Comparison of ENCODE assay signal across 14 cellular contexts in genomic region chr21:44078411-44078981, GRCh38. TPM values are rescaled to one million over a fixed set of nuclear protein-coding genes. Genes with fewer than 3 reads are reported as not detected.
DNase-seq lines count a peak whose midpoint lies in the region; ATAC-seq and TF ChIP-seq lines count a peak whose summit lies in the region.
"Had no signal": no experiment of that assay in that cellular context is flagged by ENCODE, and none has a peak within 500 bp of the region (broad histone marks: within the 10 kb centered on the region; RNA-seq: fewer than 3 reads in every experiment).

No MANE protein-coding gene starts in this region.

- H3K4me1 Mint-ChIP-seq in activated CD4-positive, alpha-beta T cell treated with anti-CD3 and anti-CD28 coated beads for 36 hours: peaks cover 53% of the 10 kb centered on the region
- H3K4me1 Mint-ChIP-seq in activated naive CD8-positive, alpha-beta T cell (ENCODE audit: low read depth): peaks cover 71% of the 10 kb centered on the region
- H3K4me1 Mint-ChIP-seq in natural killer cell treated with Interleukin-12 subunit alpha and Interleukin-12 subunit beta and Interleukin-15 and Interleukin-18, amount 100 ng/mL, for 72 hours (ENCODE audit: low read depth in 2 of 2): peaks cover 55 to 65% of the 10 kb centered on the region in 2 donors

- no peak for DNase-seq in activated CD4-positive, alpha-beta T cell treated with anti-CD3 and anti-CD28 coated beads for 36 hours
- no peak for DNase-seq in activated CD4-positive, alpha-beta T cell treated with anti-CD3 and anti-CD28 coated beads, Interleukin-2, amount 50 U/mL, for 48 hours
- peak; percentile 68 for DNase-seq in H7
- DNase-seq in natural killer cell treated with Interleukin-12 subunit alpha and Interleukin-12 subunit beta and Interleukin-15 and Interleukin-18, amount 100 ng/mL, for 72 hours (ENCODE audit: low spot score): peak; percentile 49
- DNase-seq in SK-N-SH: no peak
- DNase-seq in NCI-H1092 treated with DMSO at 0.1 percent for 48 hours (lab: John Stamatoyannopoulos, UW): no peak
- DNase-seq: amygdala, NCI-H1930, NCI-H524 treated with DMSO at 0.1 percent for 48 hours, testis had no signal

- no peak for TF ChIP-seq EP300 in SK-N-SH (IDR thresholded peaks at IDR 0.05; ENCODE audit: borderline replicate concordance in 1 of 2, low read depth in 1 of 2, low read length in 1 of 2)

- H3K27ac Mint-ChIP-seq in activated CD4-positive, alpha-beta T cell treated with anti-CD3 and anti-CD28 coated beads for 36 hours: peak overlapping the region; percentile 64
- peak overlapping the region; percentile 61 for H3K27ac Mint-ChIP-seq in activated naive CD8-positive, alpha-beta T cell
- H3K27ac Mint-ChIP-seq in natural killer cell treated with Interleukin-12 subunit alpha and Interleukin-12 subunit beta and Interleukin-15 and Interleukin-18, amount 100 ng/mL, for 72 hours: peak overlapping the region; percentile 94 to 95

- H3K27me3 ChIP-seq in H7 (ENCODE audit: control insufficient read depth, insufficient read depth, low read length): no peaks in the 10 kb centered on the region
- no peaks in the 10 kb centered on the region for H3K27me3 ChIP-seq in SK-N-SH (ENCODE audit: insufficient read depth)
- H3K27me3 ChIP-seq: right atrium auricular region, SJSA1, testis had no signal

- no peak overlapping the region for H3K4me2 ChIP-seq in SK-N-SH

- 98% methylated on average over 5 of the region's 5 CpGs for WGBS in SK-N-SH (ENCODE audit: low lambda C conversion rate)

- H3K4me3 ChIP-seq in H7 (ENCODE audit: insufficient read depth, low read depth, low read length) (no peak overlapping the region), SK-N-SH (ENCODE audit: low read depth in 2 of 2, low read length in 1 of 2) (no peak overlapping the region)
- H3K4me3 ChIP-seq: right atrium auricular region, SJSA1, testis had no signal

- H3K4me1 ChIP-seq in SK-N-SH (ENCODE audit: control insufficient read depth in 1 of 2, insufficient read depth in 2 of 2, low read depth in 1 of 2, low read length in 1 of 2): no peaks in the 10 kb centered on the region

- intact Hi-C loops in activated CD4-positive, alpha-beta T cell treated with anti-CD3 and anti-CD28 coated beads for 36 hours (cut with DNase I, micrococcal nuclease): no loop called here

- POLR2A ChIA-PET in activated CD4-positive, alpha-beta T cell treated with anti-CD3 and anti-CD28 coated beads for 36 hours (lab: Charles Lee): interaction anchor here (0.8 kb wide), 1 partner anchor 20 kb away, joined by 4 read pairs; no protein-coding TSS in a partner anchor
- POLR2A ChIA-PET in SK-N-SH (lab: Yijun Ruan, JAX): no interaction called here

- TF ChIP-seq CTCF in SK-N-SH (IDR thresholded peaks at IDR 0.05): no peak

- H4K20me1 ChIP-seq in SK-N-SH (ENCODE audit: insufficient read depth): no peaks in the 10 kb centered on the region

- no peaks in the 10 kb centered on the region for H3K9me3 Mint-ChIP-seq in activated CD4-positive, alpha-beta T cell treated with anti-CD3 and anti-CD28 coated beads for 36 hours (ENCODE audit: low read depth)
- no peaks in the 10 kb centered on the region for H3K9me3 Mint-ChIP-seq in activated naive CD8-positive, alpha-beta T cell (ENCODE audit: low read depth)
- no peaks in the 10 kb centered on the region for H3K9me3 Mint-ChIP-seq in natural killer cell treated with Interleukin-12 subunit alpha and Interleukin-12 subunit beta and Interleukin-15 and Interleukin-18, amount 100 ng/mL, for 72 hours

- no peak overlapping the region for H3K4me3 Mint-ChIP-seq in activated CD4-positive, alpha-beta T cell treated with anti-CD3 and anti-CD28 coated beads for 36 hours
- H3K4me3 Mint-ChIP-seq in activated naive CD8-positive, alpha-beta T cell: peak overlapping the region; percentile 35
- H3K4me3 Mint-ChIP-seq in natural killer cell treated with Interleukin-12 subunit alpha and Interleukin-12 subunit beta and Interleukin-15 and Interleukin-18, amount 100 ng/mL, for 72 hours: peak overlapping the region; percentile 38

- ATAC-seq in activated CD4-positive, alpha-beta T cell treated with anti-CD3 and anti-CD28 coated beads for 36 hours: peak; percentile 22
- ATAC-seq in natural killer cell treated with Interleukin-12 subunit alpha and Interleukin-12 subunit beta and Interleukin-15 and Interleukin-18, amount 100 ng/mL, for 72 hours: no peak
- no peak for ATAC-seq in GM19455 (IDR thresholded peaks at IDR 0.05; ENCODE audit: unreplicated experiment)

- H3K27me3 Mint-ChIP-seq in activated CD4-positive, alpha-beta T cell treated with anti-CD3 and anti-CD28 coated beads for 36 hours: no peaks in the 10 kb centered on the region
- no peaks in the 10 kb centered on the region for H3K27me3 Mint-ChIP-seq in activated naive CD8-positive, alpha-beta T cell
- H3K27me3 Mint-ChIP-seq in natural killer cell treated with Interleukin-12 subunit alpha and Interleukin-12 subunit beta and Interleukin-15 and Interleukin-18, amount 100 ng/mL, for 72 hours: no peaks in the 10 kb centered on the region

- peaks cover 3% of the 10 kb centered on the region for H3F3A ChIP-seq in SK-N-SH (replicated peaks; ENCODE audit: insufficient read depth)

- no peak overlapping the region for H3K9ac ChIP-seq in SK-N-SH

- CTCF ChIA-PET in activated CD4-positive, alpha-beta T cell treated with anti-CD3 and anti-CD28 coated beads for 36 hours (lab: Charles Lee): interaction anchor here (0.6 to 0.7 kb wide), 3 partner anchors 13 to 103 kb away, joined by 3 to 5 read pairs (median 4); no protein-coding TSS in a partner anchor
- CTCF ChIA-PET in SK-N-SH (lab: Yijun Ruan, JAX): interaction anchor here (0.6 kb wide), 1 partner anchor 10 kb away, joined by 3 read pairs; no protein-coding TSS in a partner anchor

- H3K36me3 ChIP-seq in H7 (replicated peaks; ENCODE audit: control insufficient read depth, insufficient read depth, low read length): peaks cover 29% of the 10 kb centered on the region
- H3K36me3 ChIP-seq in SK-N-SH (replicated peaks in 1 of 2; ENCODE audit: control insufficient read depth in 1 of 2, insufficient read depth in 2 of 2, low read length in 1 of 2): peaks cover 59 to 77% of the 10 kb centered on the region in 2 experiments

- H2AFZ ChIP-seq in SK-N-SH (ENCODE audit: low read depth): no peak overlapping the region

- H3K79me2 ChIP-seq in SK-N-SH (ENCODE audit: insufficient read depth): no peaks in the 10 kb centered on the region

- no peak for TF ChIP-seq RAD21 in SK-N-SH (IDR thresholded peaks at IDR 0.05; ENCODE audit: low read length)

- no peak overlapping the region for H3K27ac ChIP-seq in SK-N-SH (ENCODE audit: low read depth in 2 of 2, low read length in 1 of 2)
- H3K27ac ChIP-seq: right atrium auricular region, SJSA1, testis had no signal

- no peaks in the 10 kb centered on the region for H3K9me2 ChIP-seq in SK-N-SH

- H3K9me3 ChIP-seq in SK-N-SH: no peaks in the 10 kb centered on the region
- H3K9me3 ChIP-seq: right atrium auricular region, SJSA1, testis had no signal

- peaks cover 60% of the 10 kb centered on the region for H3K36me3 Mint-ChIP-seq in activated CD4-positive, alpha-beta T cell treated with anti-CD3 and anti-CD28 coated beads for 36 hours (ENCODE audit: low read depth)
- peaks cover 26% of the 10 kb centered on the region for H3K36me3 Mint-ChIP-seq in activated naive CD8-positive, alpha-beta T cell
- peaks cover 48% of the 10 kb centered on the region for H3K36me3 Mint-ChIP-seq in natural killer cell treated with Interleukin-12 subunit alpha and Interleukin-12 subunit beta and Interleukin-15 and Interleukin-18, amount 100 ng/mL, for 72 hours

TF ChIP-seq in SK-N-SH, 30 proteins besides CTCF, POLR2A, EP300 and RAD21:
- no peak for TF ChIP-seq NFIC (IDR thresholded peaks at IDR 0.05; ENCODE audit: borderline replicate concordance)
- no peak for TF ChIP-seq NRF1 (IDR thresholded peaks at IDR 0.05; ENCODE audit: low read depth, low read length)

RNA-seq across cellular contexts. Expression of gene PWP2, which starts 28.7 kb away (rescaled TPM):
- 10 to 100 TPM; 28.9 to 54.1 TPM for total RNA-seq in activated CD4-positive, alpha-beta T cell treated with anti-CD3 and anti-CD28 coated beads for 36 hours
- total RNA-seq in H7 (2014; rRNA removed; shearing (Covaris generic)): 4.1 and 8.6 TPM in 2 replicates
- total RNA-seq in natural killer cell treated with Interleukin-12 subunit alpha and Interleukin-12 subunit beta and Interleukin-15 and Interleukin-18, amount 100 ng/mL, for 72 hours: 10 to 100 TPM; 31.4 to 69.6 TPM
- 6.0 and 6.9 TPM in 2 replicates for polyA plus RNA-seq in SK-N-SH (2012; rRNA removed)
- 2.5 and 4.2 TPM in 2 replicates for polyA plus RNA-seq in SK-N-SH (2012; cell fraction: cytosol; rRNA removed)
- 14.1 and 16.6 TPM in 2 replicates for polyA plus RNA-seq in SK-N-SH (2012; cell fraction: nucleus; rRNA removed)

RNA-seq across cellular contexts. Expression of gene GATD3, which starts 55.0 kb away (rescaled TPM):
- 10 to 100 TPM; 30.3 to 43.2 TPM for total RNA-seq in activated CD4-positive, alpha-beta T cell treated with anti-CD3 and anti-CD28 coated beads for 36 hours
- total RNA-seq in H7 (2014; rRNA removed; shearing (Covaris generic)): 6.1 and 13.9 TPM in 2 replicates
- 10 to 100 TPM; 15.9 to 40.4 TPM for total RNA-seq in natural killer cell treated with Interleukin-12 subunit alpha and Interleukin-12 subunit beta and Interleukin-15 and Interleukin-18, amount 100 ng/mL, for 72 hours
- polyA plus RNA-seq in SK-N-SH (2012; rRNA removed): 18.9 and 27.7 TPM in 2 replicates
- 14.4 and 15.7 TPM in 2 replicates for polyA plus RNA-seq in SK-N-SH (2012; cell fraction: cytosol; rRNA removed)
- 39.5 and 51.9 TPM in 2 replicates for polyA plus RNA-seq in SK-N-SH (2012; cell fraction: nucleus; rRNA removed)

Comparison
In these comparisons a context has a peak if more than half of its experiments do, and no peak if none do; other contexts are left out.
1. DNase-seq: peak in H7 (single experiment) and natural killer cell treated with Interleukin-12 subunit alpha and Interleukin-12 subunit beta and Interleukin-15 and Interleukin-18, amount 100 ng/mL, for 72 hours (single experiment); none in activated CD4-positive, alpha-beta T cell treated with anti-CD3 and anti-CD28 coated beads for 36 hours (single experiment), activated CD4-positive, alpha-beta T cell treated with anti-CD3 and anti-CD28 coated beads, Interleukin-2, amount 50 U/mL, for 48 hours (0 of 2), SK-N-SH (single experiment) and NCI-H1092 treated with DMSO at 0.1 percent for 48 hours (single experiment).
2. Peak in every context shown above with its lines, with median percentiles within 50 percentile points of each other: H3K27ac Mint-ChIP-seq.